In the genomic region with DNA sequence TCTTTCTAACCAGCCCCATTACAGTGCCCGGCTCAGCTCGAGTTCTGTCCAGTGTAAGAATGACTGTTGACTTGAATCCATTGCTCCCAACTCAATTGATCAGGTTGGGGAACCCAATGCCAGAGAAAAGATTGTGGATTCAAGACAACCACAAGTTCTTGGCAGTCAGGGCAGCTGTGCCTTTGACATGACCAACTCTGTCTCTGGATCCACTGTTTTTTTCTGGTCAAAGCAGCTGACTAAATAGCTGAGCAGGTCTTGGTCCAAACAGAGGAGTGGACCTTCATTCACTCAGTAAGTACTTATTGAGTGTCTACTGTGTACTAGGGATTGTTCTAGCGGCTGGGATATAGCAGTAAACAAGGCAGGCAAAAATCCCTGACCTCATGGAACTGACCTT, we compare ENCODE assay signal across 1 cellular context.
TF ChIP-seq lines count a peak whose summit lies in the region.

No MANE protein-coding gene starts in this region.

TF ChIP-seq in endothelial cell of umbilical vein, 7 proteins besides CTCF, POLR2A, EP300 and RAD21:
- TF ChIP-seq EZH2 (IDR thresholded peaks at IDR 0.05; ENCODE audit: borderline replicate concordance, low read depth, low read length, severe bottlenecking) = no peak
- no peak for TF ChIP-seq JUN (IDR thresholded peaks at IDR 0.05; ENCODE audit: borderline replicate concordance, insufficient read depth, insufficient read length, low read depth)
- no peak for TF ChIP-seq POLR2AphosphoS5 (IDR thresholded peaks at IDR 0.05; ENCODE audit: insufficient read depth, low read depth, low read length)
- no peak for TF ChIP-seq GATA2 (IDR thresholded peaks at IDR 0.05; ENCODE audit: insufficient read depth, insufficient read length, low read depth, low read length)
- TF ChIP-seq, protein P1, sequence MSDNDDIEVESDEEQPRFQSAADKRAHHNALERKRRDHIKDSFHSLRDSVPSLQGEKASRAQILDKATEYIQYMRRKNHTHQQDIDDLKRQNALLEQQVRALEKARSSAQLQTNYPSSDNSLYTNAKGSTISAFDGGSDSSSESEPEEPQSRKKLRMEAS (IDR thresholded peaks at IDR 0.05; ENCODE audit: insufficient read depth, insufficient read length) = no peak
- no peak for TF ChIP-seq FOS (IDR thresholded peaks at IDR 0.05; ENCODE audit: borderline replicate concordance, insufficient read depth, low read length)
- no peak for TF ChIP-seq MYC (IDR thresholded peaks at IDR 0.05; ENCODE audit: low read depth, low read length)
